Comparison of ENCODE assay signal across 11 cellular contexts in the genomic region with DNA sequence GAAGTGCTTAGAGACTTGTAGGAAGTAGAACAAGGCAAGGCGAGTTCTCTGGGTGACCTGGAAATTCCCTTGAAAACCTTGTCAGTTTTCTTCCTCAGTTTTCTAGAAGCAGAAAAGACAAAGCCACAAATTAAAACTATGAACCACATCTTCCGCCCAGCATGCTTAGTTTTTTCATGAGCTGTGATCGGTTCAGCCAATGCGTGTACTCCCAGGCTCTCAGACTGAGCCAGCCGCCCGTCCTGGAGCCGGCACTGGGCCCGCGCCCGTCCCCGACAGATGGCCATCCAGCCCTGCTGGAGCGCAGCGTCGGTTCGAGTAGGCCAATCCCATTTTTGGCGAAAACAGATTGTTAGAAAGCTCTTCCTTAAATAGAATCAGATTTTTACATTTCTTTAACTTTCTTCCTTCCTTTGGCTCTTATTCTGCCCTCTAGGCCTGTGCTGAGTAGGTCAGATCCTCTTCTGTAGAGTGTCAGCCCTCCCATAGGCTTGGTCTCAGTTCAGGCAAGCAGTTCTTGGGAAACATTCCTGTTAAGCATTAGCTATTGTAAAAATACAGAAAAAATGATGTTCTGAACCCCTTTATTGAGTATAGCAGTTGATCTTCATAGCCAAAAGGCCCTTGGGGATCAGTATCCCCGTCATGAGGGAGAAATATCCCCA.
A peak's percentile ranks its signal among the peaks of the same experiment; 100 is the strongest.
DNase-seq lines count a peak whose midpoint lies in the region; ATAC-seq lines count a peak whose summit lies in the region.
"Had no signal": no experiment of that assay in that cellular context is flagged by ENCODE, and none has a peak within 500 bp of the region (broad histone marks: within the 10 kb centered on the region; RNA-seq: fewer than 3 reads in every experiment).

No MANE protein-coding gene starts in this region.

- H3K9me3 Mint-ChIP-seq in activated naive CD4-positive, alpha-beta T cell treated with anti-CD3 and anti-CD28 coated beads, Interleukin-2, amount 50 U/mL, for 24 hours, result no peaks in the 10 kb centered on the region
- no peaks in the 10 kb centered on the region for H3K9me3 Mint-ChIP-seq in memory B cell

- ATAC-seq in memory B cell (ENCODE audit: low read depth), result no peak
- ATAC-seq in HG02642 (IDR thresholded peaks at IDR 0.05; ENCODE audit: poor library complexity, unreplicated experiment), result no peak
- ATAC-seq: mucosa of descending colon had no signal

- DNase-seq in stimulated activated CD4-positive, alpha-beta T cell treated with anti-CD3 and anti-CD28 coated beads, Interleukin-15, amount 100 ng/mL, for 24 hours, result peak; percentile 57
- DNase-seq in stimulated activated CD4-positive, alpha-beta T cell treated with anti-CD3 and anti-CD28 coated beads, Interleukin-2, amount 100 ng/mL, for 48 hours, result no peak
- no peak for DNase-seq in memory B cell (ENCODE audit: low spot score in 2 of 2)
- DNase-seq in NAMALWA (ENCODE audit: low spot score), result no peak
- DNase-seq in NK-92 (lab: John Stamatoyannopoulos, UW; ENCODE audit: unreplicated experiment), result no peak
- no peak for DNase-seq in COR-L47 (lab: John Stamatoyannopoulos, UW)
- DNase-seq: GF-D8, mucosa of descending colon, NCI-H774 had no signal

- no peaks in the 10 kb centered on the region for H3K27me3 Mint-ChIP-seq in activated naive CD4-positive, alpha-beta T cell treated with anti-CD3 and anti-CD28 coated beads, Interleukin-2, amount 50 U/mL, for 24 hours
- no peaks in the 10 kb centered on the region for H3K27me3 Mint-ChIP-seq in memory B cell

- peak overlapping the region; percentile 100 for H3K27ac Mint-ChIP-seq in activated naive CD4-positive, alpha-beta T cell treated with anti-CD3 and anti-CD28 coated beads, Interleukin-2, amount 50 U/mL, for 24 hours
- peak overlapping the region; percentile 76 for H3K27ac Mint-ChIP-seq in memory B cell

- H3K4me3 Mint-ChIP-seq in activated naive CD4-positive, alpha-beta T cell treated with anti-CD3 and anti-CD28 coated beads, Interleukin-2, amount 50 U/mL, for 24 hours, result peak overlapping the region; percentile 85
- H3K4me3 Mint-ChIP-seq in memory B cell, result no peak overlapping the region

- H3K36me3 Mint-ChIP-seq in activated naive CD4-positive, alpha-beta T cell treated with anti-CD3 and anti-CD28 coated beads, Interleukin-2, amount 50 U/mL, for 24 hours, result peaks cover 16% of the 10 kb centered on the region
- H3K36me3 Mint-ChIP-seq in memory B cell, result peaks cover 32% of the 10 kb centered on the region

- peaks cover 91% of the 10 kb centered on the region for H3K4me1 Mint-ChIP-seq in activated naive CD4-positive, alpha-beta T cell treated with anti-CD3 and anti-CD28 coated beads, Interleukin-2, amount 50 U/mL, for 24 hours
- H3K4me1 Mint-ChIP-seq in memory B cell, result peaks cover 38% of the 10 kb centered on the region
